Comparison of ENCODE assay signal across 33 cellular contexts in the genomic region with DNA sequence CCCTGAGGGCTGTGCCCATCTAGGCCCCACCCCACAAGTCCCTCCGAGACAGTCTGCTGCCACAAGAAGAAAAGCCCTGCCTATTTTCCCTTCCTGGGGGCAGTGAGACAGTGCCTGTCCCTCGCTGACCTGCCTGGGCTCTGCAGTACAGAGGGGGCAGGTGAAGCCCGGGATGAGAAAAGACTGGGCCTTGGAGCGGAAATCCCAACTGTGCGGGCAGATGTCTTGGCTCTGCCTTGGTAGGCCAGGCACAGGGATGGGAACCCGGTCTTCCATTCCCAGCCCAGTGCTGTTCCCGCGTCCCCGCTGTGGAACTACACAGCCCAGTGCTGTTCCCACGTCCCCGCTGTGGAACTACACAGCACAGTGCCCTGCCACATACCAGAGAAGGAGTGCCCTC. TPM values are rescaled to one million over a fixed set of nuclear protein-coding genes. Genes with fewer than 3 reads are reported as not detected.
"Had no signal": no experiment of that assay in that cellular context is flagged by ENCODE, and none has a peak within 500 bp of the region (broad histone marks: within the 10 kb centered on the region; RNA-seq: fewer than 3 reads in every experiment).

No MANE protein-coding gene starts in this region.

- H3K4me3 ChIP-seq: colonic mucosa, esophagus squamous epithelium, gastrocnemius medialis, heart right ventricle, left lung, lower lobe of right lung, mucosa of descending colon had no signal

- DNase-seq: colonic mucosa; cortex of kidney; effector CD8-positive, alpha-beta T cell; effector memory CD8-positive, alpha-beta T cell; endodermal cell; erythroblast; esophagus squamous epithelium; foreskin fibroblast; foreskin melanocyte; gastrocnemius medialis; glutamatergic neuron; head of caudate nucleus; heart right ventricle; hippocampal formation; left cardiac atrium; left lung; left ventricle myocardium superior; lower lobe of right lung; mesenchymal stem cell; naive B cell had no signal

- H3K27ac Mint-ChIP-seq: dendritic cell treated with granulocyte-macrophage colony-stimulating factor and Interleukin-4, amounts not matched to agents 40 ng/mL and 50 ng/mL, for 4 days; effector memory CD8-positive, alpha-beta T cell; endodermal cell; mesothelial cell of epicardium; naive B cell had no signal

- H3K4me1 Mint-ChIP-seq: endodermal cell, mesothelial cell of epicardium, naive B cell had no signal

- H3K27me3 Mint-ChIP-seq: dendritic cell treated with granulocyte-macrophage colony-stimulating factor and Interleukin-4, amounts not matched to agents 40 ng/mL and 50 ng/mL, for 4 days; effector memory CD8-positive, alpha-beta T cell had no signal

- H3K4me1 ChIP-seq: colonic mucosa, esophagus squamous epithelium, gastrocnemius medialis, left lung, lower lobe of right lung had no signal

- H3K9me3 ChIP-seq: colonic mucosa, esophagus squamous epithelium, gastrocnemius medialis, heart right ventricle, left lung, lower lobe of right lung, mucosa of descending colon had no signal

- H3K4me3 Mint-ChIP-seq: dendritic cell treated with granulocyte-macrophage colony-stimulating factor and Interleukin-4, amounts not matched to agents 40 ng/mL and 50 ng/mL, for 4 days; effector memory CD8-positive, alpha-beta T cell; endodermal cell; mesothelial cell of epicardium had no signal

- H3K9me3 Mint-ChIP-seq: dendritic cell treated with granulocyte-macrophage colony-stimulating factor and Interleukin-4, amounts not matched to agents 40 ng/mL and 50 ng/mL, for 4 days; effector memory CD8-positive, alpha-beta T cell; endodermal cell; mesothelial cell of epicardium; naive B cell had no signal

- ATAC-seq: effector memory CD8-positive, alpha-beta T cell; esophagus mucosa; gastrocnemius medialis; heart right ventricle; left cardiac atrium; left lung; left ventricle myocardium superior; lower lobe of right lung; mucosa of descending colon had no signal

- H3K36me3 Mint-ChIP-seq: naive B cell had no signal

- H3K27me3 ChIP-seq: colonic mucosa, esophagus squamous epithelium, gastrocnemius medialis, heart right ventricle, left lung had no signal

- H3K27ac ChIP-seq: colonic mucosa, epithelial cell of prostate, esophagus squamous epithelium, gastrocnemius medialis, heart right ventricle, left lung, lower lobe of right lung had no signal

RNA-seq across cellular contexts. Expression of a gene that starts 12.8 kb away (rescaled TPM):
- total RNA-seq: gastrocnemius medialis, lower lobe of right lung had no signal

RNA-seq across cellular contexts. Expression of a gene that starts 56.4 kb away (rescaled TPM):
- total RNA-seq: colonic mucosa, dermis microvascular lymphatic vessel endothelial cell, endodermal cell, esophagus mucosa, esophagus squamous epithelium, gastrocnemius medialis, glomerular endothelial cell, heart right ventricle, kidney epithelial cell, left cardiac atrium, left lung, left ventricle myocardium superior, lower leg skin, lower lobe of right lung, lung microvascular endothelial cell, mesenteric fat pad, mesothelial cell of epicardium, mucosa of descending colon, myocyte had no signal
- polyA plus RNA-seq: heart right ventricle, keratinocyte had no signal
